ENCODE assay signal across 8 cellular contexts in the genomic region with DNA sequence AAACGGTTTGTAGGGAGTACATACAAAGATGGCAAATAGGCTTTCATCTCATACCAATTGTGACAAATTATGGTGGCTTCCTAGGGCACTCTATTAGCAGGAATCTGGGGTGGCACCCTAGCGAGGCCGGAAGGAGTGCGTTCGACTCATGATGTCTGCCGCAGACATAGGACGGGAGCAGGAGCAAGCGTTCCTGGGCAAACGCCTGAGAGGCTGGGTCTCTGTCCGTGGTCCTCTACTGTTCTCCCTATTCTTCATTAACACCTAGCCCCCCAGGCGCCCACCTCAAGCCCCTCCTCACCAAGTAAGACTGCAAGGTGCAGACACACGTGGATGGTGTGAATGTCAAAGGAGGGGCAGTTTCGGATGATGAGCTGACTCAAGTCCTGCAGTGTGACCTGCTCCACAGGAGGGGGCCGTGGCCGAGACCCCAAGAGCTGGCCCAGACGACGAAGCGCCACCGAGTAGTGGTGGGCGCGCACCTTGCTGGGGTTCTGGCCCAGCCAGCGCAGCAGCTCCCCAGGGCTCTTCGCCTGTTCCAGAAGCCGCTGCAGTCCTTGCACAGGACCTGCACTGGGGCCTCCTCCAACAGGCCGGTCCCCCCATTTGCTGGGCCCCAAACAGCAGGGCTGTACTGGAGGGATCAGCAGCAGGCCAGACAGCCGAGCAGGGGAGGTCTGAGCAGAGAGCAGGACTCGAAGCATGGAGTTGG. TPM values are rescaled to one million over a fixed set of nuclear protein-coding genes. Genes with fewer than 3 reads are reported as not detected.
DNase-seq lines count a peak whose midpoint lies in the region; ATAC-seq and TF ChIP-seq lines count a peak whose summit lies in the region.

No MANE protein-coding gene starts in this region.

- DNase-seq in AG04449 (ENCODE audit: low read depth, low spot score) (no peak), chondrocyte (ENCODE audit: low spot score) (no peak), HT-29 (ENCODE audit: low spot score) (no peak), A172 (ENCODE audit: low spot score) (no peak), NCI-H1694 treated with DMSO at 0.1 percent for 48 hours (lab: John Stamatoyannopoulos, UW) (no peak)
- DNase-seq in Jurkat, Clone E6-1 (ENCODE audit: low read depth, low spot score): no peak

- CTCF ChIA-PET in AG04449 (lab: Yijun Ruan, JAX): interaction anchor here (1.6 to 1.8 kb wide), 2 partner anchors 28 to 32 kb away, joined by 3 to 12 read pairs; no protein-coding TSS in a partner anchor

- peak overlapping the region; percentile 87 for H3K4me3 ChIP-seq in AG04449 (ENCODE audit: low read depth, low read length)
- peak overlapping the region; percentile 92 for H3K4me3 ChIP-seq in Jurkat, Clone E6-1 (ENCODE audit: low read length)
- peak overlapping the region; percentile 86 to 89 for H3K4me3 ChIP-seq in muscle layer of duodenum (ENCODE audit: low read depth in 1 of 2, low read length in 2 of 2)

- peaks cover 46% of the 10 kb centered on the region for H3K4me1 Mint-ChIP-seq in chondrocyte (ENCODE audit: low read depth)

- TF ChIP-seq CTCF in AG04449 (IDR thresholded peaks at IDR 0.05; ENCODE audit: insufficient read depth, low read length, missing control alignments) (no peak), chondrocyte (IDR thresholded peaks at IDR 0.05) (no peak)

- no peak for ATAC-seq in GM19023 (IDR thresholded peaks at IDR 0.05; ENCODE audit: unreplicated experiment)

- H3K9me3 Mint-ChIP-seq in chondrocyte (ENCODE audit: low read depth): no peaks in the 10 kb centered on the region

- peak overlapping the region; percentile 97 for H3K27ac Mint-ChIP-seq in chondrocyte (ENCODE audit: unreplicated experiment)

- H3K9me3 ChIP-seq in muscle layer of duodenum (ENCODE audit: control insufficient read depth in 1 of 2, low read length in 2 of 2): no peaks in the 10 kb centered on the region

- POLR2A ChIA-PET in AG04449 (lab: Yijun Ruan, JAX): no interaction called here

- no peaks in the 10 kb centered on the region for H3K27me3 ChIP-seq in muscle layer of duodenum (ENCODE audit: low read depth, low read length)

- H3K27ac ChIP-seq in muscle layer of duodenum (ENCODE audit: low read length): peak overlapping the region; percentile 60

- peaks cover 14 to 41% of the 10 kb centered on the region in 2 donors for H3K4me1 ChIP-seq in muscle layer of duodenum (ENCODE audit: control insufficient read depth in 1 of 2, insufficient read depth in 2 of 2, low read length in 2 of 2)

- peak overlapping the region; percentile 87 for H3K4me3 Mint-ChIP-seq in chondrocyte (ENCODE audit: unreplicated experiment)

- no peaks in the 10 kb centered on the region for H3K27me3 Mint-ChIP-seq in chondrocyte (ENCODE audit: low read depth)

- peaks cover 9% of the 10 kb centered on the region for H3K36me3 Mint-ChIP-seq in chondrocyte (ENCODE audit: low read depth)

- H3K36me3 ChIP-seq in muscle layer of duodenum (ENCODE audit: control insufficient read depth in 1 of 2, insufficient read depth in 2 of 2, low read length in 2 of 2): peaks cover 15 to 28% of the 10 kb centered on the region in 2 donors

RNA-seq across cellular contexts. Expression of gene FASTK, which starts 1.3 kb away (rescaled TPM):
- polyA plus RNA-seq in Jurkat, Clone E6-1 (2012; ENCODE audit: insufficient read depth, insufficient read length): 34.5 TPM
- 83.8 to 146 TPM (median 94.0 TPM) in 3 replicates for total RNA-seq in chondrocyte
- 265 and 300 TPM in 2 replicates for total RNA-seq in HT-29 (2014; rRNA removed; shearing (Covaris generic))
- 95.4 and 118 TPM in 2 replicates for total RNA-seq in A172 (2014; rRNA removed; shearing (Covaris generic))

RNA-seq across cellular contexts. Expression of gene TMUB1, which starts 3.9 kb away (rescaled TPM):
- polyA plus RNA-seq in Jurkat, Clone E6-1 (2012; ENCODE audit: insufficient read depth, insufficient read length): 24.7 TPM
- total RNA-seq in chondrocyte: 31.2 to 43.2 TPM (median 33.2 TPM) in 3 replicates
- 258 and 264 TPM in 2 replicates for total RNA-seq in HT-29 (2014; rRNA removed; shearing (Covaris generic))
- total RNA-seq in A172 (2014; rRNA removed; shearing (Covaris generic)): 28.9 and 42.8 TPM in 2 replicates

RNA-seq across cellular contexts. Expression of gene AGAP3, which starts 6.9 kb away (rescaled TPM):
- polyA plus RNA-seq in Jurkat, Clone E6-1 (2012; ENCODE audit: insufficient read depth, insufficient read length): 38.2 TPM
- 77.8 to 116 TPM (median 91.4 TPM) in 3 replicates for total RNA-seq in chondrocyte
- total RNA-seq in HT-29 (2014; rRNA removed; shearing (Covaris generic)): 140 and 162 TPM in 2 replicates
- 46.4 and 58.9 TPM in 2 replicates for total RNA-seq in A172 (2014; rRNA removed; shearing (Covaris generic))

RNA-seq across cellular contexts. Expression of gene SLC4A2, which starts 20.0 kb away (rescaled TPM):
- polyA plus RNA-seq in Jurkat, Clone E6-1 (2012; ENCODE audit: insufficient read depth, insufficient read length): 71.3 TPM
- total RNA-seq in chondrocyte: 340 to 379 TPM (median 371 TPM) in 3 replicates
- total RNA-seq in HT-29 (2014; rRNA removed; shearing (Covaris generic)): 851 and 1,005 TPM in 2 replicates
- total RNA-seq in A172 (2014; rRNA removed; shearing (Covaris generic)): 195 and 238 TPM in 2 replicates

RNA-seq across cellular contexts. Expression of gene CDK5, which starts 21.7 kb away (rescaled TPM):
- 78.3 TPM for polyA plus RNA-seq in Jurkat, Clone E6-1 (2012; ENCODE audit: insufficient read depth, insufficient read length)
- total RNA-seq in chondrocyte: 23.9 to 25.4 TPM (median 24.0 TPM) in 3 replicates
- total RNA-seq in HT-29 (2014; rRNA removed; shearing (Covaris generic)): 43.6 and 62.6 TPM in 2 replicates
- total RNA-seq in A172 (2014; rRNA removed; shearing (Covaris generic)): 57.0 and 58.7 TPM in 2 replicates
